5 cellular contexts compared by ENCODE assay signal in the genomic region with DNA sequence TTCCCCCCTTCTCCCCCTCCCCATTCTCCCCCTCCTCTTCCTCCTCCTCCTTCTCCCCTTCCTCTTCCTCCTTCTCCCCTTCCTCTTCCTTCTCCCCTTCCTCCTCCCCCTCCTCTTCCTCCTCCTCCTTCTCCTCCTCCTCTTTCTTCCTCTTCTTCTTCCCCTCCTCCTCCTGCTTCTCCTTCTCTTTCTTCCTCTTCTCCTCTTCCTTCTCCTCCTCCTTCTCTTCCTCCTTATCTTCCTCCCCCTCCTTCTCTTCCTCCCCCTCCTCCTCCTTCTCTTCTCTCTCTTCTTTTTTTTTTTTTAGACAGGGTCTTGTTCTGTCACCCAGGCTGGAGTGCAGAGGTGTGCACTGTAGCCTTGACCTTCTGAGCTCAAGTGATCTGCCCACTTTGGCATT.
"Had no signal": no experiment of that assay in that cellular context is flagged by ENCODE, and none has a peak within 500 bp of the region (broad histone marks: within the 10 kb centered on the region; RNA-seq: fewer than 3 reads in every experiment).

No MANE protein-coding gene starts in this region.

- H3K27ac Mint-ChIP-seq: GM23338, H9, HFFc6 had no signal

- H3K9me3 Mint-ChIP-seq: GM23338, H9, HFFc6 had no signal

- DNase-seq: H9, HCEC 1CT, HFFc6, IMR-90 had no signal

- H3K4me3 Mint-ChIP-seq: GM23338, H9, HFFc6 had no signal

- ATAC-seq: GM23338 had no signal
